23 cellular contexts compared by ENCODE assay signal in the genomic region with DNA sequence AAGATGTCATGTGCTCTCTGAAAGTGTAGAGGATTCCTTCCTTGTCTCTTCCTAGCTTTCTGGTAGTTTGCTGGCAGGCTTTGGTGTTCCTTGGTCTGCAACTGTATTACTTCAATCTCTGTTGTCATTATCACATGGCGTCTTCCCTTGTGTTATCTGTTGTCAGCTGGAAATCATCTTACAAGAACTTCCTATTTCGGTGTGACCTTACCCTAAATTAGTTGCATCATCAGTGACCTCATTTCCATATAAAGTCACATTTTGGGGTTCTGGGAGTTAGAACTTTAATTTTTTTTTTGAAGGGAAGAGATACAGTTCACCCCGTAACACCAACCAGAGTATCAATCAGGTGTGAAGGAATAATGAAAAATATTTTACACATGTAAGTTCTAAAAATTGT.
"Had no signal": no experiment of that assay in that cellular context is flagged by ENCODE, and none has a peak within 500 bp of the region (broad histone marks: within the 10 kb centered on the region; RNA-seq: fewer than 3 reads in every experiment).

No MANE protein-coding gene starts in this region.

- H3K36me3 ChIP-seq: adrenal gland, ascending aorta, cardiac muscle cell, left lung, lower lobe of right lung, spleen, tibial nerve had no signal

- H3K27me3 ChIP-seq: adrenal gland, ascending aorta, cardiac muscle cell, dorsolateral prefrontal cortex, left lung, spleen, tibial nerve had no signal

- H3K27ac ChIP-seq: adrenal gland, ascending aorta, cardiac muscle cell, coronary artery, dorsolateral prefrontal cortex, left lung, lower lobe of right lung, spleen, tibial nerve had no signal

- FAIRE-seq: frontal cortex had no signal

- ATAC-seq: activated CD4-positive, alpha-beta T cell treated with anti-CD3 and anti-CD28 coated beads for 36 hours; activated CD8-positive, alpha-beta T cell treated with anti-CD3 and anti-CD28 coated beads, Interleukin-2, amount 10 ng/mL, durations not matched to agents 7 days and 5 days; left lung; lower lobe of right lung; mucosa of descending colon; natural killer cell treated with Interleukin-12 subunit alpha and Interleukin-12 subunit beta and Interleukin-15 and Interleukin-18, amount 100 ng/mL, for 72 hours; right cardiac atrium had no signal

- DNase-seq: activated CD4-positive, alpha-beta T cell treated with anti-CD3 and anti-CD28 coated beads for 36 hours; activated CD4-positive, CD25-positive, alpha-beta regulatory T cell; activated CD8-positive, alpha-beta T cell treated with anti-CD3 and anti-CD28 coated beads, Interleukin-2, amount 10 ng/mL, durations not matched to agents 7 days and 5 days; activated effector memory CD4-positive, alpha-beta T cell treated with anti-CD3 and anti-CD28 coated beads, Interleukin-2, amount 50 U/mL, for 16 hours; activated naive CD4-positive, alpha-beta T cell treated with anti-CD3 and anti-CD28 coated beads for 36 hours; activated naive CD8-positive, alpha-beta T cell treated with anti-CD3 and anti-CD28 coated beads for 36 hours; adrenal gland; dorsolateral prefrontal cortex; effector memory CD4-positive, alpha-beta T cell; left lung; lower lobe of right lung; mucosa of descending colon; posterior cingulate gyrus; right cardiac atrium; spleen; stimulated activated naive CD4-positive, alpha-beta T cell treated with Interleukin-2 at 50 U/mL for 16 hours; T-helper 9 cell had no signal

- H3K4me3 ChIP-seq: adrenal gland, ascending aorta, cardiac muscle cell, coronary artery, dorsolateral prefrontal cortex, left lung, lower lobe of right lung, mucosa of descending colon, spleen, tibial nerve had no signal

- H3K9me3 ChIP-seq: adrenal gland, ascending aorta, lower lobe of right lung had no signal
